In genomic region chr10:34163075-34163905, GRCh38 we compare ENCODE assay signal across 1 cellular context.
A peak's percentile ranks its signal among the peaks of the same experiment; 100 is the strongest.
TF ChIP-seq lines count a peak whose summit lies in the region.

No MANE protein-coding gene starts in this region.

TF ChIP-seq in K562, 482 proteins besides CTCF, POLR2A, EP300 and RAD21 (continued from another document):
- peak; percentile 71 for TF ChIP-seq VEZF1 (CRISPR knock-in tag; IDR thresholded peaks at IDR 0.05)
- peak; percentile 48; the same call in 1 of the 2 replicates for TF ChIP-seq PML (IDR thresholded peaks at IDR 0.05; ENCODE audit: low read length)
- TF ChIP-seq SMAD3 (CRISPR knock-in tag; conservative IDR thresholded peaks at IDR 0.05): 0 out of 2 replicates have a peak, but pooled peaks have one; percentile 36
- TF ChIP-seq SMARCA4 (IDR thresholded peaks at IDR 0.05): peak; percentile 83
- peak; percentile 20; the same call in 1 of the 2 replicates for TF ChIP-seq TFAP4 (CRISPR knock-in tag; IDR thresholded peaks at IDR 0.05; ENCODE audit: borderline replicate concordance)
- TF ChIP-seq MBD2 (IDR thresholded peaks at IDR 0.05; ENCODE audit: borderline replicate concordance, low read depth): no peak
- TF ChIP-seq CTBP1 (IDR thresholded peaks at IDR 0.05; ENCODE audit: borderline replicate concordance): peak; percentile 40; the same call in 1 of the 2 replicates
- TF ChIP-seq KDM1A (IDR thresholded peaks at IDR 0.05): peak; percentile 15 to 46; a peak in 1 of 4 replicates
- TF ChIP-seq ZMIZ1 (IDR thresholded peaks at IDR 0.05; ENCODE audit: low read depth in 2 of 2, low read length in 2 of 2): peak in 1 of 2 experiments; percentile 68; a peak in 1 of 4 replicates
- peak; percentile 65 for TF ChIP-seq SP1 (CRISPR knock-in tag; IDR thresholded peaks at IDR 0.05)
- TF ChIP-seq GABPA (tag; conservative IDR thresholded peaks at IDR 0.05; ENCODE audit: low read depth): no peak
- TF ChIP-seq NFE2 (IDR thresholded peaks at IDR 0.05; ENCODE audit: low read depth): peak; percentile 64
- TF ChIP-seq CC2D1A (IDR thresholded peaks at IDR 0.05): 0 out of 2 replicates have a peak, but pooled peaks have one; percentile 30
